ENCODE assay signal across 10 cellular contexts in the genomic region with DNA sequence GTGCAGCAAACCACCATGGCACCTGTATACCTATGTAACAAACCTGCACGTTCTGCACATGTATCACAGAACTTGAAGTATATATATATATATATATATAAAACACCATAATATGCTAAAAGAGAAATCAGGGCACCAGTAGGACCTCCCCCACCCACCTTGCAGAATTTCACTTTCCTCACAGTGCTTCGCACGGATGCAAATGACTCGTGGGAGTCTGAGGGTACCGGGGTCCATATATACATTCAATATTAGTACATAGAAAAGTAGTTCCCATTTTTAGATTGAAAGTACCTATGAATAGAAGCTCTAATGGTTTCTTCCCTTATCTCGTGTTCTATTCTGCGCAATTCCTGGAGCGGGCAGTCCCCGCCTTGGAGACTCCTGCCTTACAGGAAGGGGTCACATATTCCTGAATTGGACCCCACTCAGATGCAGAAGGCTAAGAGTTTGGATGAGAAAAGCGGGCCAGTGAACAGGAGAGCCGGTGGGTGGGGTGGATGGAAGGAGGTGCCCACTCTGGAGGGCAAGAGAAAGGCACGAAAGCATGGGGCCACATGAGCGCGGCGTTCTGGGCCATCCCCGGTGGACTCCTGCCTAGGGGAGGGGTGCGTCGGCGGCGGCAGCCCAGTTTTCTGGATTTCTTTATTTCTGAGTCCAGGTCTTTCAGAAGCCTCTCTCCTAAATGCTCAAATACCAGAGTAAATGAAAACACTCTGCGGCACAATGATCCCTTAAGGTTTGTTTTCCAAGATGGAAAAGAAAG.
DNase-seq lines count a peak whose midpoint lies in the region; ATAC-seq and TF ChIP-seq lines count a peak whose summit lies in the region.
"Had no signal": no experiment of that assay in that cellular context is flagged by ENCODE, and none has a peak within 500 bp of the region (broad histone marks: within the 10 kb centered on the region; RNA-seq: fewer than 3 reads in every experiment).

No MANE protein-coding gene starts in this region.

- peak overlapping the region; percentile 71 for H3K4me3 ChIP-seq in adipocyte (ENCODE audit: low read length)
- peak overlapping the region in 1 of 2 donors; percentile 15 for H3K4me3 ChIP-seq in left lung

- DNase-seq in activated CD4-positive, alpha-beta T cell treated with anti-CD3 and anti-CD28 coated beads, Interleukin-2, amount 10 ng/mL, durations not matched to agents 24 days and 14 days: peak; percentile 58
- no peak for DNase-seq in activated CD4-positive, alpha-beta T cell treated with anti-CD3 and anti-CD28 coated beads, Interleukin-2, amount 50 U/mL, for 4 hours
- DNase-seq in adipocyte (ENCODE audit: low read depth) (no peak), left lung (peak in 1 of 2 donors; percentile 74), substantia nigra (lab: John Stamatoyannopoulos, UW) (peak in 12 of 49 donors; percentile 13 to 51 (median 27)), NCI-H345 treated with DMSO at 0.1 percent for 48 hours (lab: John Stamatoyannopoulos, UW; ENCODE audit: unreplicated experiment) (no peak)
- DNase-seq: central memory CD4-positive, alpha-beta T cell had no signal

- no peaks in the 10 kb centered on the region for H3K27me3 Mint-ChIP-seq in activated CD4-positive, alpha-beta T cell treated with anti-CD3 and anti-CD28 coated beads, Interleukin-2, amount 10 ng/mL, durations not matched to agents 24 days and 14 days

- peaks cover 31% of the 10 kb centered on the region for H3K36me3 Mint-ChIP-seq in activated CD4-positive, alpha-beta T cell treated with anti-CD3 and anti-CD28 coated beads, Interleukin-2, amount 10 ng/mL, durations not matched to agents 24 days and 14 days (ENCODE audit: low read depth)

- no peaks in the 10 kb centered on the region for H3K9me3 Mint-ChIP-seq in activated CD4-positive, alpha-beta T cell treated with anti-CD3 and anti-CD28 coated beads, Interleukin-2, amount 10 ng/mL, durations not matched to agents 24 days and 14 days

- no peaks in the 10 kb centered on the region for H3K27me3 ChIP-seq in adipocyte (replicated peaks; ENCODE audit: control insufficient read depth, insufficient read depth, low read length)
- no peaks in the 10 kb centered on the region for H3K27me3 ChIP-seq in left lung

- H3K9me3 ChIP-seq in adipocyte (ENCODE audit: control insufficient read depth, low read length) (no peaks in the 10 kb centered on the region), left lung (no peaks in the 10 kb centered on the region)

- no peak overlapping the region for H3K4me3 Mint-ChIP-seq in activated CD4-positive, alpha-beta T cell treated with anti-CD3 and anti-CD28 coated beads, Interleukin-2, amount 10 ng/mL, durations not matched to agents 24 days and 14 days
- H3K4me3 Mint-ChIP-seq: T-helper 2 cell treated with Interferon-gamma antibody and Interleukin-4, amounts not matched to agents 5 μg/mL and 100 μg/mL, for 36 hours had no signal

- peak; percentile 2 for ATAC-seq in left lung
- ATAC-seq in GM18498 (IDR thresholded peaks at IDR 0.05; ENCODE audit: unreplicated experiment): no peak
- no peak for ATAC-seq in HG02840 (IDR thresholded peaks at IDR 0.05; ENCODE audit: low FRiP score, unreplicated experiment)

- peaks cover 43% of the 10 kb centered on the region for H3K4me1 Mint-ChIP-seq in activated CD4-positive, alpha-beta T cell treated with anti-CD3 and anti-CD28 coated beads, Interleukin-2, amount 10 ng/mL, durations not matched to agents 24 days and 14 days

- intact Hi-C loops in activated CD4-positive, alpha-beta T cell treated with anti-CD3 and anti-CD28 coated beads, Interleukin-2, amount 10 ng/mL, durations not matched to agents 24 days and 14 days (cut with micrococcal nuclease): no loop called here
- intact Hi-C loops in left lung (cut with DNase I): no loop called here

- H3K36me3 ChIP-seq in adipocyte (ENCODE audit: control insufficient read depth, insufficient read depth, low read length, severe bottlenecking): no peaks in the 10 kb centered on the region
- peaks cover 0 to under 1% of the 10 kb centered on the region in 2 donors for H3K36me3 ChIP-seq in left lung

- H3K4me1 ChIP-seq in adipocyte (ENCODE audit: control insufficient read depth, insufficient read depth, low read length) (peaks cover 36% of the 10 kb centered on the region), left lung (peaks cover 9 to 11% of the 10 kb centered on the region in 2 donors)

- peak overlapping the region; percentile 4 to 74 for H3K27ac ChIP-seq in left lung
- peak overlapping the region; percentile 79 for H3K27ac ChIP-seq in substantia nigra (ENCODE audit: low read depth, low read length, poor library complexity, severe bottlenecking)

- TF ChIP-seq CTCF in left lung (IDR thresholded peaks at IDR 0.05): no peak

- H3K27ac Mint-ChIP-seq in activated CD4-positive, alpha-beta T cell treated with anti-CD3 and anti-CD28 coated beads, Interleukin-2, amount 10 ng/mL, durations not matched to agents 24 days and 14 days: no peak overlapping the region
- H3K27ac Mint-ChIP-seq: T-helper 2 cell treated with Interferon-gamma antibody and Interleukin-4, amounts not matched to agents 5 μg/mL and 100 μg/mL, for 36 hours had no signal

- peak overlapping the region; percentile 79 for H3K9ac ChIP-seq in adipocyte (ENCODE audit: low read length)
